1 cellular context compared by ENCODE assay signal in genomic region chr17:80718428-80718827, GRCh38.
TF ChIP-seq lines count a peak whose summit lies in the region.

No MANE protein-coding gene starts in this region.

TF ChIP-seq in WTC11, 78 proteins besides CTCF, POLR2A, EP300 and RAD21 (continued from another document):
- TF ChIP-seq E2F1 (CRISPR knock-in tag; IDR thresholded peaks at IDR 0.05), result no peak
